In genomic region chr6:16539086-16539931, GRCh38 we compare ENCODE assay signal across 1 cellular context.
A peak's percentile ranks its signal among the peaks of the same experiment; 100 is the strongest.
TF ChIP-seq lines count a peak whose summit lies in the region.

No MANE protein-coding gene starts in this region.

TF ChIP-seq in HCT116, 20 proteins besides CTCF, POLR2A, EP300 and RAD21:
- TF ChIP-seq, protein P1, sequence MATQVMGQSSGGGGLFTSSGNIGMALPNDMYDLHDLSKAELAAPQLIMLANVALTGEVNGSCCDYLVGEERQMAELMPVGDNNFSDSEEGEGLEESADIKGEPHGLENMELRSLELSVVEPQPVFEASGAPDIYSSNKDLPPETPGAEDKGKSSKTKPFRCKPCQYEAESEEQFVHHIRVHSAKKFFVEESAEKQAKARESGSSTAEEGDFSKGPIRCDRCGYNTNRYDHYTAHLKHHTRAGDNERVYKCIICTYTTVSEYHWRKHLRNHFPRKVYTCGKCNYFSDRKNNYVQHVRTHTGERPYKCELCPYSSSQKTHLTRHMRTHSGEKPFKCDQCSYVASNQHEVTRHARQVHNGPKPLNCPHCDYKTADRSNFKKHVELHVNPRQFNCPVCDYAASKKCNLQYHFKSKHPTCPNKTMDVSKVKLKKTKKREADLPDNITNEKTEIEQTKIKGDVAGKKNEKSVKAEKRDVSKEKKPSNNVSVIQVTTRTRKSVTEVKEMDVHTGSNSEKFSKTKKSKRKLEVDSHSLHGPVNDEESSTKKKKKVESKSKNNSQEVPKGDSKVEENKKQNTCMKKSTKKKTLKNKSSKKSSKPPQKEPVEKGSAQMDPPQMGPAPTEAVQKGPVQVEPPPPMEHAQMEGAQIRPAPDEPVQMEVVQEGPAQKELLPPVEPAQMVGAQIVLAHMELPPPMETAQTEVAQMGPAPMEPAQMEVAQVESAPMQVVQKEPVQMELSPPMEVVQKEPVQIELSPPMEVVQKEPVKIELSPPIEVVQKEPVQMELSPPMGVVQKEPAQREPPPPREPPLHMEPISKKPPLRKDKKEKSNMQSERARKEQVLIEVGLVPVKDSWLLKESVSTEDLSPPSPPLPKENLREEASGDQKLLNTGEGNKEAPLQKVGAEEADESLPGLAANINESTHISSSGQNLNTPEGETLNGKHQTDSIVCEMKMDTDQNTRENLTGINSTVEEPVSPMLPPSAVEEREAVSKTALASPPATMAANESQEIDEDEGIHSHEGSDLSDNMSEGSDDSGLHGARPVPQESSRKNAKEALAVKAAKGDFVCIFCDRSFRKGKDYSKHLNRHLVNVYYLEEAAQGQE (IDR thresholded peaks at IDR 0.05; ENCODE audit: low read depth) = no peak
- peak; percentile 55 for TF ChIP-seq SP1 (IDR thresholded peaks at IDR 0.05; ENCODE audit: low read depth)
- TF ChIP-seq ELF1 (IDR thresholded peaks at IDR 0.05; ENCODE audit: borderline replicate concordance, low read depth) = no peak
- peak; percentile 71 for TF ChIP-seq FOSL1 (IDR thresholded peaks at IDR 0.05; ENCODE audit: low read depth)
- no peak for TF ChIP-seq POLR2AphosphoS5 (IDR thresholded peaks at IDR 0.05; ENCODE audit: low read depth, low read length)
- TF ChIP-seq, protein P2, sequence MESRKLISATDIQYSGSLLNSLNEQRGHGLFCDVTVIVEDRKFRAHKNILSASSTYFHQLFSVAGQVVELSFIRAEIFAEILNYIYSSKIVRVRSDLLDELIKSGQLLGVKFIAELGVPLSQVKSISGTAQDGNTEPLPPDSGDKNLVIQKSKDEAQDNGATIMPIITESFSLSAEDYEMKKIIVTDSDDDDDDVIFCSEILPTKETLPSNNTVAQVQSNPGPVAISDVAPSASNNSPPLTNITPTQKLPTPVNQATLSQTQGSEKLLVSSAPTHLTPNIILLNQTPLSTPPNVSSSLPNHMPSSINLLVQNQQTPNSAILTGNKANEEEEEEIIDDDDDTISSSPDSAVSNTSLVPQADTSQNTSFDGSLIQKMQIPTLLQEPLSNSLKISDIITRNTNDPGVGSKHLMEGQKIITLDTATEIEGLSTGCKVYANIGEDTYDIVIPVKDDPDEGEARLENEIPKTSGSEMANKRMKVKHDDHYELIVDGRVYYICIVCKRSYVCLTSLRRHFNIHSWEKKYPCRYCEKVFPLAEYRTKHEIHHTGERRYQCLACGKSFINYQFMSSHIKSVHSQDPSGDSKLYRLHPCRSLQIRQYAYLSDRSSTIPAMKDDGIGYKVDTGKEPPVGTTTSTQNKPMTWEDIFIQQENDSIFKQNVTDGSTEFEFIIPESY (IDR thresholded peaks at IDR 0.05; ENCODE audit: extremely low read depth, insufficient replicate concordance, low read length) = no peak
- TF ChIP-seq CEBPB (IDR thresholded peaks at IDR 0.05; ENCODE audit: low read depth) = 0 out of 2 replicates have a peak, but pooled peaks have one; percentile 21
- peak; percentile 49; the same call in 1 of the 2 replicates for TF ChIP-seq CBX3 (IDR thresholded peaks at IDR 0.05; ENCODE audit: low read depth)
- TF ChIP-seq, protein P3, sequence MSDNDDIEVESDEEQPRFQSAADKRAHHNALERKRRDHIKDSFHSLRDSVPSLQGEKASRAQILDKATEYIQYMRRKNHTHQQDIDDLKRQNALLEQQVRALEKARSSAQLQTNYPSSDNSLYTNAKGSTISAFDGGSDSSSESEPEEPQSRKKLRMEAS (IDR thresholded peaks at IDR 0.05) = peak; percentile 32; the same call in 1 of the 2 replicates
- no peak for TF ChIP-seq ZNF274 (IDR thresholded peaks at IDR 0.05; ENCODE audit: low read depth, low read length)
- peak; percentile 72 for TF ChIP-seq JUND (IDR thresholded peaks at IDR 0.05)
- TF ChIP-seq ATF3 (IDR thresholded peaks at IDR 0.05) = no peak
- no peak for TF ChIP-seq YY1 (IDR thresholded peaks at IDR 0.05; ENCODE audit: extremely low read depth, insufficient replicate concordance, low read depth, low read length)
- TF ChIP-seq EGR1 (IDR thresholded peaks at IDR 0.05; ENCODE audit: low read depth) = no peak
- TF ChIP-seq ZFX (IDR thresholded peaks at IDR 0.05) = no peak
- no peak for TF ChIP-seq TCF7L2 (IDR thresholded peaks at IDR 0.05; ENCODE audit: borderline replicate concordance, extremely low read depth, insufficient read depth, insufficient read length)
